In genomic region chr3:64998317-64998716, GRCh38 we compare ENCODE assay signal across 7 cellular contexts.
"Had no signal": no experiment of that assay in that cellular context is flagged by ENCODE, and none has a peak within 500 bp of the region (broad histone marks: within the 10 kb centered on the region; RNA-seq: fewer than 3 reads in every experiment).

No MANE protein-coding gene starts in this region.

- DNase-seq: GM23248, GOT3, H7, HFFc6 had no signal

- H3K4me3 ChIP-seq: GM23248, HAP-1 had no signal

- ATAC-seq: HCT116, HepG2 had no signal
